In the genomic region with DNA sequence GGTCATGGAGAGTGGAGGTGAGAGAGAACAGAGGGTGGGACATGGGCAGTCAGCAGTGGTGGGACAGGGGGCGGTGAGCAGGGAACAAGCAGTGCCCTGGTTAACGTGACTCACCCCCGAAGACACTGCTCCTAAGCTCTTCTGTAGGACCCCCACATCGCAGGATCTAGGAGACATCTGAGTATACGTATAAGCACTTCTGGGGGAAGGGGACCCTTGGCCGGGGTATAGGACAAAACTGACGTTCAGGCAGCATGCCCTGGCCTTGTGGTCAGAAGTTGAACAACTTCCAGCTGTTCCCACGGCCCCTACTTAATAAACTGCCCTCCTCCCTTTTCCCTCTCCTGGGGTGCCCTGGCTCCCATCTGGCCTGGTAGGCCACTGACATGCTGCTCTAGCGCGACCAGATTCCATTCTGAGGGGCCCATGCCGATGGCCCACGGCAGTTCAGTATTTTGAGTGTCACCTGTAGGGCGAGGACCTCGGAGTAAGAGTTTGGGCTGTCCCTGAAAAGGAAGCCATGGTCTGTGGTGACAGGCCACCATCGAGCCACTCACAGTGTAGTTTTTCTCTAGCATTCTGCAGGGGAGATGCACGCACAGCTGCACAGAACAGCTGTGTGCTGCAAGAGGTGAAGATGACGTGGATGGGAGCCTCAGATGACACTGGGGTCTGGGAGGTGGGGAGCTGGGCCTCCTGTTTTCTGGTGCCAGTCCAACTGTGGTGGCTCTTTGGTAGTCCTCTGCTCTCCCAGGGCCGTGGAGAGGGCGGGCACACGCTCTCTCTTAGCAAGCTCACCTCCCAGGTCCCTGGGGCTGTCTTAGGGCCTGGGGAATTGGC, we compare ENCODE assay signal across 24 cellular contexts.
"Had no signal": no experiment of that assay in that cellular context is flagged by ENCODE, and none has a peak within 500 bp of the region (broad histone marks: within the 10 kb centered on the region; RNA-seq: fewer than 3 reads in every experiment).

No MANE protein-coding gene starts in this region.

- DNase-seq: dermis blood vessel endothelial cell; effector memory CD4-positive, alpha-beta T cell; foreskin keratinocyte; heart left ventricle; kidney; naive thymus-derived CD8-positive, alpha-beta T cell; psoas muscle; right cardiac atrium; sigmoid colon; stimulated activated CD4-positive, alpha-beta T cell treated with anti-CD3 and anti-CD28 coated beads, Interleukin-2, amount 100 ng/mL, for 24 hours; stimulated activated CD4-positive, alpha-beta T cell treated with anti-CD3 and anti-CD28 coated beads, Interleukin-4, amount 100 ng/mL, for 24 hours; stimulated activated naive CD8-positive, alpha-beta T cell treated with anti-CD3 and anti-CD28 coated beads, Interleukin-15, Interleukin-2, amounts not matched to agents 100 U/mL and 50 U/mL, for 24 hours; testis; tibial artery had no signal

- H3K9me3 Mint-ChIP-seq: memory B cell; naive thymus-derived CD8-positive, alpha-beta T cell had no signal

- ATAC-seq: foreskin keratinocyte; gastroesophageal sphincter; heart left ventricle; left lobe of liver; naive thymus-derived CD8-positive, alpha-beta T cell; psoas muscle; right cardiac atrium; stimulated activated memory B cell treated with anti-CD40 and anti-IgM and Interleukin-4, amounts not matched to agents 10 μg/mL and 1 μg/mL and 100 μg/mL, for 72 hours; stimulated activated naive CD8-positive, alpha-beta T cell treated with anti-CD3 and anti-CD28 coated beads, Interleukin-15, Interleukin-2, amounts not matched to agents 100 U/mL and 50 U/mL, for 24 hours had no signal

- H3K27me3 Mint-ChIP-seq: memory B cell; naive thymus-derived CD8-positive, alpha-beta T cell; stimulated activated memory B cell treated with anti-CD40 and anti-IgM and Interleukin-4, amounts not matched to agents 10 μg/mL and 1 μg/mL and 100 μg/mL, for 72 hours; type B pancreatic cell had no signal

- H3K27me3 ChIP-seq: esophagus muscularis mucosa, foreskin keratinocyte, gastroesophageal sphincter, heart left ventricle, hepatocyte, sigmoid colon, testis, tibial artery had no signal

- H3K27ac Mint-ChIP-seq: memory B cell; mesothelial cell of epicardium; naive thymus-derived CD8-positive, alpha-beta T cell; stimulated activated memory B cell treated with anti-CD40 and anti-IgM and Interleukin-4, amounts not matched to agents 10 μg/mL and 1 μg/mL and 100 μg/mL, for 72 hours; type B pancreatic cell had no signal

- H3K4me2 ChIP-seq: hepatocyte had no signal

- H3K4me3 ChIP-seq: coronary artery, esophagus muscularis mucosa, gastroesophageal sphincter, heart left ventricle, hepatocyte, lung, psoas muscle, sigmoid colon, testis, tibial artery had no signal

- H3K4me1 ChIP-seq: esophagus muscularis mucosa, gastroesophageal sphincter, sigmoid colon, testis had no signal

- H3K27ac ChIP-seq: coronary artery, esophagus muscularis mucosa, gastroesophageal sphincter, heart left ventricle, hepatocyte, psoas muscle, sigmoid colon, testis, tibial artery had no signal

- H3K4me3 Mint-ChIP-seq: memory B cell; mesothelial cell of epicardium; naive thymus-derived CD8-positive, alpha-beta T cell; stimulated activated memory B cell treated with anti-CD40 and anti-IgM and Interleukin-4, amounts not matched to agents 10 μg/mL and 1 μg/mL and 100 μg/mL, for 72 hours; type B pancreatic cell had no signal

- H3K36me3 ChIP-seq: esophagus muscularis mucosa, gastroesophageal sphincter, heart left ventricle, sigmoid colon, tibial artery had no signal

- H3K9me3 ChIP-seq: esophagus muscularis mucosa, gastroesophageal sphincter, heart left ventricle, psoas muscle, sigmoid colon, testis, tibial artery had no signal
